1 cellular context compared by ENCODE assay signal in genomic region chr2:96261328-96262003, GRCh38.
TF ChIP-seq lines count a peak whose summit lies in the region.

No MANE protein-coding gene starts in this region.

TF ChIP-seq in IMR-90, 13 proteins besides CTCF, POLR2A, EP300 and RAD21:
- TF ChIP-seq USF2 (IDR thresholded peaks at IDR 0.05; ENCODE audit: low read depth, low read length) (no peak), MXI1 (IDR thresholded peaks at IDR 0.05; ENCODE audit: borderline replicate concordance, low read depth, low read length) (no peak), RFX5 (IDR thresholded peaks at IDR 0.05; ENCODE audit: low read depth, low read length) (no peak), MAZ (IDR thresholded peaks at IDR 0.05; ENCODE audit: borderline replicate concordance, low read depth, low read length) (no peak), CEBPB (IDR thresholded peaks at IDR 0.05; ENCODE audit: low read depth, low read length) (no peak), CHD1 (IDR thresholded peaks at IDR 0.05; ENCODE audit: low read depth, low read length) (no peak), ELK1 (IDR thresholded peaks at IDR 0.05; ENCODE audit: borderline replicate concordance, low read depth, low read length) (no peak), SMC3 (IDR thresholded peaks at IDR 0.05; ENCODE audit: low read depth, low read length) (no peak), MAFK (IDR thresholded peaks at IDR 0.05; ENCODE audit: low read depth, low read length) (no peak)
